22 cellular contexts compared by ENCODE assay signal in genomic region chr3:25495304-25495703, GRCh38.
DNase-seq lines count a peak whose midpoint lies in the region; ATAC-seq, FAIRE-seq and TF ChIP-seq lines count a peak whose summit lies in the region.
"Had no signal": no experiment of that assay in that cellular context is flagged by ENCODE, and none has a peak within 500 bp of the region (broad histone marks: within the 10 kb centered on the region; RNA-seq: fewer than 3 reads in every experiment).

No MANE protein-coding gene starts in this region.

- H3K27me3 ChIP-seq in osteoblast (ENCODE audit: insufficient read depth, low read length) (no peaks in the 10 kb centered on the region), smooth muscle cell (ENCODE audit: low read depth) (no peaks in the 10 kb centered on the region)
- H3K27me3 ChIP-seq: BLaER1 had no signal

- TF ChIP-seq POLR2A in H54 (IDR thresholded peaks at IDR 0.05; ENCODE audit: low read depth, low read length): no peak

- H3K27ac ChIP-seq in osteoblast (ENCODE audit: low read depth, low read length) (peak overlapping the region; percentile 94), smooth muscle cell (ENCODE audit: low read depth) (peak overlapping the region; percentile 24)
- H3K27ac ChIP-seq: BLaER1, C4-2B had no signal

- ATAC-seq in SK-N-SH treated with all-trans-retinoic acid at 6 μM for 48 hours (no peak), esophagus mucosa (no peak), GM21515 (IDR thresholded peaks at IDR 0.05; ENCODE audit: unreplicated experiment) (no peak)
- ATAC-seq: CD8-positive, alpha-beta T cell; GM12878; HCT116 had no signal

- peaks cover 52% of the 10 kb centered on the region for H3K4me1 ChIP-seq in osteoblast (ENCODE audit: insufficient read depth, low read length)
- H3K4me1 ChIP-seq in smooth muscle cell (ENCODE audit: low read depth): peaks cover 6% of the 10 kb centered on the region
- H3K4me1 ChIP-seq: BLaER1, Caco-2 had no signal

- H3K9ac ChIP-seq in smooth muscle cell (ENCODE audit: low read depth): no peak overlapping the region
- H3K9ac ChIP-seq: BLaER1 had no signal

- H2AFZ ChIP-seq in osteoblast (ENCODE audit: low read length): no peak overlapping the region
- H2AFZ ChIP-seq in smooth muscle cell (ENCODE audit: low read depth): no peak overlapping the region

- H3K9me3 ChIP-seq in osteoblast (ENCODE audit: low read depth, low read length) (no peaks in the 10 kb centered on the region), smooth muscle cell (replicated peaks; ENCODE audit: low read depth) (peaks cover 14% of the 10 kb centered on the region)

- H3K36me3 ChIP-seq in osteoblast (ENCODE audit: insufficient read depth, low read length): no peaks in the 10 kb centered on the region
- peaks cover 19% of the 10 kb centered on the region for H3K36me3 ChIP-seq in smooth muscle cell (ENCODE audit: low read depth)
- H3K36me3 ChIP-seq: BLaER1 had no signal

- no peak for DNase-seq in H54 (ENCODE audit: insufficient read length, low spot score)
- DNase-seq in osteoblast (ENCODE audit: insufficient read length, low spot score, missing footprints): no peak
- DNase-seq in smooth muscle cell (lab: John Stamatoyannopoulos, UW; ENCODE audit: unreplicated experiment): no peak
- no peak for DNase-seq in MV-4-11 (lab: John Stamatoyannopoulos, UW)
- no peak for DNase-seq in germinal center (ENCODE audit: low spot score)
- DNase-seq: Caco-2; CD4-positive, CD25-positive, alpha-beta regulatory T cell; CD8-positive, alpha-beta T cell; DMS153; DND-41; EL; GDM1; GOT3; H7 had no signal

- WGBS in smooth muscle cell (ENCODE audit: low lambda C conversion rate): 71% methylated on average over 1 of the region's 1 CpG

- H4K20me1 ChIP-seq in osteoblast (ENCODE audit: insufficient read depth, low read length) (no peaks in the 10 kb centered on the region), smooth muscle cell (ENCODE audit: low read depth) (no peaks in the 10 kb centered on the region)
- H4K20me1 ChIP-seq: BLaER1 had no signal

- peak; percentile 52 for FAIRE-seq in H54 (lab: Jason Lieb, UNC)
- FAIRE-seq: GM12878, GM19239 had no signal

- H3K4me2 ChIP-seq in osteoblast (ENCODE audit: insufficient read depth, low read length) (no peak overlapping the region), smooth muscle cell (no peak overlapping the region)
- H3K4me2 ChIP-seq: BLaER1 had no signal

- TF ChIP-seq CTCF in osteoblast (IDR thresholded peaks at IDR 0.05; ENCODE audit: extremely low read depth, low read depth, low read length) (no peak), smooth muscle cell (IDR thresholded peaks at IDR 0.05; ENCODE audit: borderline replicate concordance, insufficient read depth, poor library complexity, severe bottlenecking) (no peak)

- H3K79me2 ChIP-seq in osteoblast (ENCODE audit: insufficient read depth, low read length) (no peaks in the 10 kb centered on the region), smooth muscle cell (ENCODE audit: low read depth) (peaks cover 75% of the 10 kb centered on the region)

- peaks cover 23% of the 10 kb centered on the region for H3F3A ChIP-seq in smooth muscle cell (ENCODE audit: low read depth)

- no peak overlapping the region for H3K4me3 ChIP-seq in osteoblast (ENCODE audit: insufficient read depth, low read length)
- H3K4me3 ChIP-seq in smooth muscle cell: no peak overlapping the region
- H3K4me3 ChIP-seq: BLaER1, GM12878 had no signal

TF ChIP-seq in SK-N-SH treated with all-trans-retinoic acid at 6 μM for 48 hours, 23 proteins besides CTCF, POLR2A, EP300 and RAD21:
- TF ChIP-seq ZNF70 (CRISPR knock-in tag; IDR thresholded peaks at IDR 0.05): no peak
- TF ChIP-seq ESRRG (CRISPR knock-in tag; IDR thresholded peaks at IDR 0.05): no peak
- 0 out of 2 replicates have a peak, but pooled peaks have one; percentile 46 for TF ChIP-seq GLIS3 (CRISPR knock-in tag; IDR thresholded peaks at IDR 0.05)
- 0 out of 2 replicates have a peak, but pooled peaks have one; percentile 17 for TF ChIP-seq ZNF8 (CRISPR knock-in tag; IDR thresholded peaks at IDR 0.05)
- TF ChIP-seq TSHZ2 (CRISPR knock-in tag; IDR thresholded peaks at IDR 0.05): 0 out of 2 replicates have a peak, but pooled peaks have one; percentile 51
- TF ChIP-seq CSRNP3 (CRISPR knock-in tag; IDR thresholded peaks at IDR 0.05): no peak
- TF ChIP-seq TCF4 (CRISPR knock-in tag; IDR thresholded peaks at IDR 0.05; ENCODE audit: borderline replicate concordance): peak; percentile 76
